Comparison of ENCODE assay signal across 24 cellular contexts in genomic region chr13:45392811-45393210, GRCh38.
"Had no signal": no experiment of that assay in that cellular context is flagged by ENCODE, and none has a peak within 500 bp of the region (broad histone marks: within the 10 kb centered on the region; RNA-seq: fewer than 3 reads in every experiment).

No MANE protein-coding gene starts in this region.

- H3K27me3 ChIP-seq: gastrocnemius medialis, left lung, neutrophil, pancreas, sigmoid colon, spleen, testis, tibial artery had no signal

- H3K27me3 Mint-ChIP-seq: dendritic cell treated with granulocyte-macrophage colony-stimulating factor and Interleukin-4, amounts not matched to agents 40 ng/mL and 50 ng/mL, for 4 days; naive thymus-derived CD8-positive, alpha-beta T cell; stimulated activated memory B cell treated with anti-CD40 and anti-IgM and Interleukin-4, amounts not matched to agents 10 μg/mL and 1 μg/mL and 100 μg/mL, for 72 hours; type B pancreatic cell had no signal

- H3K27ac Mint-ChIP-seq: dendritic cell treated with granulocyte-macrophage colony-stimulating factor and Interleukin-4, amounts not matched to agents 40 ng/mL and 50 ng/mL, for 4 days; endodermal cell; stimulated activated memory B cell treated with anti-CD40 and anti-IgM and Interleukin-4, amounts not matched to agents 10 μg/mL and 1 μg/mL and 100 μg/mL, for 72 hours; type B pancreatic cell had no signal

- ATAC-seq: esophagus mucosa; gastrocnemius medialis; left lung; lower lobe of right lung; naive thymus-derived CD8-positive, alpha-beta T cell; pancreas; stimulated activated memory B cell treated with anti-CD40 and anti-IgM and Interleukin-4, amounts not matched to agents 10 μg/mL and 1 μg/mL and 100 μg/mL, for 72 hours; stimulated activated naive CD8-positive, alpha-beta T cell treated with anti-CD3 and anti-CD28 coated beads, Interleukin-15, Interleukin-2, amounts not matched to agents 100 U/mL and 50 U/mL, for 24 hours had no signal

- H3K4me3 Mint-ChIP-seq: dendritic cell treated with granulocyte-macrophage colony-stimulating factor and Interleukin-4, amounts not matched to agents 40 ng/mL and 50 ng/mL, for 4 days; endodermal cell; naive thymus-derived CD8-positive, alpha-beta T cell; stimulated activated memory B cell treated with anti-CD40 and anti-IgM and Interleukin-4, amounts not matched to agents 10 μg/mL and 1 μg/mL and 100 μg/mL, for 72 hours; type B pancreatic cell had no signal

- H3K4me1 ChIP-seq: pancreas, sigmoid colon, tibial artery had no signal

- H3K27ac ChIP-seq: epithelial cell of prostate, left lung, lower lobe of right lung, neutrophil, pancreas, sigmoid colon, skin epidermis, spleen, testis, tibial artery had no signal

- H3K4me3 ChIP-seq: gastrocnemius medialis, left lung, lower lobe of right lung, pancreas, sigmoid colon, skin epidermis, spleen, testis, tibial artery had no signal

- H3K9me3 ChIP-seq: gastrocnemius medialis, left lung, lower lobe of right lung, neutrophil, pancreas, sigmoid colon, spleen, testis, tibial artery had no signal

- H3K9me3 Mint-ChIP-seq: dendritic cell treated with granulocyte-macrophage colony-stimulating factor and Interleukin-4, amounts not matched to agents 40 ng/mL and 50 ng/mL, for 4 days; naive thymus-derived CD8-positive, alpha-beta T cell; stimulated activated memory B cell treated with anti-CD40 and anti-IgM and Interleukin-4, amounts not matched to agents 10 μg/mL and 1 μg/mL and 100 μg/mL, for 72 hours; type B pancreatic cell had no signal

- DNase-seq: cerebellar nuclear complex; effector CD8-positive, alpha-beta T cell; endodermal cell; foreskin fibroblast; gastrocnemius medialis; head of caudate nucleus; left lung; lower lobe of right lung; naive thymus-derived CD8-positive, alpha-beta T cell; pancreas; sigmoid colon; spleen; stimulated activated CD4-positive, alpha-beta T cell treated with anti-CD3 and anti-CD28 coated beads, Interleukin-4, amount 100 ng/mL, for 4 hours; stimulated activated naive CD8-positive, alpha-beta T cell treated with anti-CD3 and anti-CD28 coated beads, Interleukin-15, Interleukin-2, amounts not matched to agents 100 U/mL and 50 U/mL, for 24 hours; substantia nigra; testis; tibial artery had no signal
